Comparison of ENCODE assay signal across 18 cellular contexts in the genomic region with DNA sequence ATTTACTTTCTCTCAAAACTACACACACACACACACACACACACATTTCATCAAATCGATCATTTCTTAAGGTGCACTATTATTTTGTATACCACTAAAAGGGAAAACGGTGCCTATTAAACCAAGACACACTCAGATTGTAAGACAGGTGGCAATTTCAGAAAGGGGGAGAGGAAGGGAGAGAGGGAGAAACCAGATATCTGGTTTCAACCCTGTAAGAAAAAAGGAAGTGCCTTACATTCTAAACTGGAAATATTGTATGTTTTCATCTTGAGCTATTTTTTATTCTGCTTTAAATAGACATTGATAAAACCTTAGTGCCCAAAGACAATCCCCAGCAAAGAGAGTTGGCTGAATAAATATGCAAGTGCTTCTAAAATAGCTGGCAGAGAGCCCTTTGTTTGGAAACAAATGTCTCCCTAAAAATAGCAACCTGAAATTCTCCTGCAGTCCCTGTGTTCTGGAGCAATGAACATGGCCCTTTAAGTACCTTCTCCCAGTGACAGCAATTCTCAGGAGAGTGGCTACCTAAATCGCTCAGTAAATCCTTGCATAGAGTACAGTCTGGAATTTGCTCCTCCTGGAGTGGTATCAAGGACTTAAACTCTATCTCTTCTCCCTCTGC.
DNase-seq lines count a peak whose midpoint lies in the region; ATAC-seq and TF ChIP-seq lines count a peak whose summit lies in the region.
"Had no signal": no experiment of that assay in that cellular context is flagged by ENCODE, and none has a peak within 500 bp of the region (broad histone marks: within the 10 kb centered on the region; RNA-seq: fewer than 3 reads in every experiment).

No MANE protein-coding gene starts in this region.

- CTCF ChIA-PET in activated CD4-positive, alpha-beta memory T cell treated with anti-CD3 and anti-CD28 coated beads for 36 hours (lab: Charles Lee) = no interaction called here

- no peaks in the 10 kb centered on the region for H3K9me2 ChIP-seq in MM.1S (replicated peaks; ENCODE audit: insufficient read depth, low read length)

- peaks cover 14% of the 10 kb centered on the region for H3K4me1 ChIP-seq in MM.1S (ENCODE audit: low read length)

- peaks cover 43% of the 10 kb centered on the region for H3K36me3 Mint-ChIP-seq in mesothelial cell of epicardium
- H3K36me3 Mint-ChIP-seq in activated CD4-positive, alpha-beta memory T cell treated with anti-CD3 and anti-CD28 coated beads for 36 hours = no peaks in the 10 kb centered on the region
- H3K36me3 Mint-ChIP-seq: activated naive CD8-positive, alpha-beta T cell had no signal

- no peak for ATAC-seq in HG03520 (IDR thresholded peaks at IDR 0.05; ENCODE audit: unreplicated experiment)
- ATAC-seq: left lobe of liver, PC-3 had no signal

- no peaks in the 10 kb centered on the region for H3K27me3 Mint-ChIP-seq in mesothelial cell of epicardium (ENCODE audit: low read depth)
- H3K27me3 Mint-ChIP-seq in activated CD4-positive, alpha-beta memory T cell treated with anti-CD3 and anti-CD28 coated beads for 36 hours = peaks cover 7% of the 10 kb centered on the region

- H3F3A ChIP-seq in MM.1S (ENCODE audit: insufficient read depth, low read length) = no peaks in the 10 kb centered on the region

- intact Hi-C loops in activated CD4-positive, alpha-beta memory T cell treated with anti-CD3 and anti-CD28 coated beads for 36 hours (cut with micrococcal nuclease) = no loop called here

- H3K9ac ChIP-seq in MM.1S (ENCODE audit: low read length) = no peak overlapping the region

- H3K4me1 Mint-ChIP-seq in mesothelial cell of epicardium = peaks cover 30% of the 10 kb centered on the region
- no peaks in the 10 kb centered on the region for H3K4me1 Mint-ChIP-seq in activated CD4-positive, alpha-beta memory T cell treated with anti-CD3 and anti-CD28 coated beads for 36 hours (ENCODE audit: low read depth)
- H3K4me1 Mint-ChIP-seq: activated CD4-positive, alpha-beta T cell treated with anti-CD3 and anti-CD28 coated beads, Interleukin-2, amount 10 ng/mL, durations not matched to agents 7 days and 5 days had no signal

- DNase-seq in AG10803 (ENCODE audit: low read depth) = peak; percentile 6
- peak; percentile 53 for DNase-seq in MM.1S
- DNase-seq in cerebellar cortex (ENCODE audit: low spot score) = peak; percentile 65
- no peak for DNase-seq in mesothelial cell of epicardium (ENCODE audit: low spot score in 2 of 2, unreplicated experiment in 2 of 2)
- no peak for DNase-seq in LoVo (ENCODE audit: low spot score)
- no peak for DNase-seq in activated CD4-positive, alpha-beta memory T cell treated with anti-CD3 and anti-CD28 coated beads for 36 hours
- DNase-seq in NCI-H748 (lab: John Stamatoyannopoulos, UW; ENCODE audit: unreplicated experiment) = no peak
- DNase-seq: activated CD4-positive, alpha-beta T cell treated with anti-CD3 and anti-CD28 coated beads, Interleukin-2, amount 10 ng/mL, durations not matched to agents 7 days and 5 days; effector CD8-positive, alpha-beta T cell; NCI-H1436; NCI-H446 treated with DMSO at 0.1 percent for 48 hours; PC-3 had no signal

- peak overlapping the region; percentile 11; the same call in 1 of the 2 replicates for H3K27ac ChIP-seq in MM.1S (ENCODE audit: low read length)
- H3K27ac ChIP-seq: HL-60, SK-N-MC had no signal

- H3K4me2 ChIP-seq in MM.1S (ENCODE audit: low read depth, low read length) = peak overlapping the region; percentile 80

- H3K36me3 ChIP-seq in MM.1S (replicated peaks; ENCODE audit: insufficient read depth, low read length) = no peaks in the 10 kb centered on the region

- peak overlapping the region; percentile 74 for H3K27ac Mint-ChIP-seq in mesothelial cell of epicardium
- no peak overlapping the region for H3K27ac Mint-ChIP-seq in activated CD4-positive, alpha-beta memory T cell treated with anti-CD3 and anti-CD28 coated beads for 36 hours
- H3K27ac Mint-ChIP-seq: activated CD4-positive, alpha-beta T cell treated with anti-CD3 and anti-CD28 coated beads, Interleukin-2, amount 10 ng/mL, durations not matched to agents 7 days and 5 days; activated naive CD8-positive, alpha-beta T cell; stimulated activated naive CD8-positive, alpha-beta T cell treated with anti-CD3 and anti-CD28 coated beads, Interleukin-15, Interleukin-2, amounts not matched to agents 100 ng/mL and 50 ng/mL, for 24 hours had no signal

- peaks cover 4% of the 10 kb centered on the region for H3K9me3 Mint-ChIP-seq in mesothelial cell of epicardium
- H3K9me3 Mint-ChIP-seq in activated CD4-positive, alpha-beta memory T cell treated with anti-CD3 and anti-CD28 coated beads for 36 hours = no peaks in the 10 kb centered on the region
- H3K9me3 Mint-ChIP-seq: activated CD4-positive, alpha-beta T cell treated with anti-CD3 and anti-CD28 coated beads, Interleukin-2, amount 10 ng/mL, durations not matched to agents 7 days and 5 days; stimulated activated naive CD8-positive, alpha-beta T cell treated with anti-CD3 and anti-CD28 coated beads, Interleukin-15, Interleukin-2, amounts not matched to agents 100 ng/mL and 50 ng/mL, for 24 hours had no signal

- H3K4me3 Mint-ChIP-seq in mesothelial cell of epicardium = no peak overlapping the region
- no peak overlapping the region for H3K4me3 Mint-ChIP-seq in activated CD4-positive, alpha-beta memory T cell treated with anti-CD3 and anti-CD28 coated beads for 36 hours
- H3K4me3 Mint-ChIP-seq: activated CD4-positive, alpha-beta T cell treated with anti-CD3 and anti-CD28 coated beads, Interleukin-2, amount 10 ng/mL, durations not matched to agents 7 days and 5 days; activated naive CD8-positive, alpha-beta T cell; stimulated activated naive CD8-positive, alpha-beta T cell treated with anti-CD3 and anti-CD28 coated beads, Interleukin-15, Interleukin-2, amounts not matched to agents 100 ng/mL and 50 ng/mL, for 24 hours had no signal

- no peaks in the 10 kb centered on the region for H3K79me2 ChIP-seq in MM.1S (ENCODE audit: low read length)

- no peaks in the 10 kb centered on the region for H3K27me3 ChIP-seq in MM.1S (replicated peaks; ENCODE audit: insufficient read depth, low read length)

- H3K4me3 ChIP-seq in AG10803 (ENCODE audit: low read length) (no peak overlapping the region), MM.1S (ENCODE audit: low read length) (0 out of 2 replicates have a peak overlapping the region, but pooled peaks have one; percentile 10)
- H3K4me3 ChIP-seq: SK-N-MC had no signal

- POLR2A ChIA-PET in activated CD4-positive, alpha-beta memory T cell treated with anti-CD3 and anti-CD28 coated beads for 36 hours (lab: Charles Lee) = no interaction called here

- no peaks in the 10 kb centered on the region for H3K9me3 ChIP-seq in MM.1S (replicated peaks; ENCODE audit: insufficient read depth, low read length)

- H2AFZ ChIP-seq in MM.1S (ENCODE audit: low read length) = no peak overlapping the region

- H4K20me1 ChIP-seq in MM.1S (ENCODE audit: insufficient read depth, low read length) = no peaks in the 10 kb centered on the region

- TF ChIP-seq CTCF in AG10803 (conservative IDR thresholded peaks at IDR 0.05; ENCODE audit: low read length) = no peak
- no peak for TF ChIP-seq CTCF in MM.1S (IDR thresholded peaks at IDR 0.05; ENCODE audit: low read length)
- no peak for TF ChIP-seq CTCF in mesothelial cell of epicardium (IDR thresholded peaks at IDR 0.05; ENCODE audit: unreplicated experiment)

Comparison
In these comparisons a context has a peak if more than half of its experiments do, and no peak if none do; other contexts are left out.
1. DNase-seq: peak in AG10803 (single experiment), MM.1S (single experiment) and cerebellar cortex (single experiment); none in mesothelial cell of epicardium (0 of 2), LoVo (single experiment), activated CD4-positive, alpha-beta memory T cell treated with anti-CD3 and anti-CD28 coated beads for 36 hours (single experiment) and NCI-H748 (single experiment).